ENCODE assay signal across 20 cellular contexts in genomic region chr6:100456178-100456880, GRCh38. TPM values are rescaled to one million over a fixed set of nuclear protein-coding genes. Genes with fewer than 3 reads are reported as not detected.
A peak's percentile ranks its signal among the peaks of the same experiment; 100 is the strongest.
DNase-seq lines count a peak whose midpoint lies in the region; ATAC-seq, FAIRE-seq and TF ChIP-seq lines count a peak whose summit lies in the region.
"Had no signal": no experiment of that assay in that cellular context is flagged by ENCODE, and none has a peak within 500 bp of the region (broad histone marks: within the 10 kb centered on the region; RNA-seq: fewer than 3 reads in every experiment).

No MANE protein-coding gene starts in this region.

- H2AFZ ChIP-seq in GM23248 = no peak overlapping the region

- H3K27me3 ChIP-seq in BJ (ENCODE audit: control insufficient read depth, insufficient read depth, low read length) = no peaks in the 10 kb centered on the region
- peaks cover 85% of the 10 kb centered on the region for H3K27me3 ChIP-seq in colonic mucosa
- peaks cover 88 to 89% of the 10 kb centered on the region in 2 donors for H3K27me3 ChIP-seq in mucosa of rectum (ENCODE audit: control insufficient read depth in 2 of 2, insufficient read depth in 2 of 2, low read length in 2 of 2)
- H3K27me3 ChIP-seq in GM23248 (replicated peaks; ENCODE audit: insufficient read depth) = no peaks in the 10 kb centered on the region

- H3F3A ChIP-seq in GM23248 (ENCODE audit: insufficient read depth) = no peaks in the 10 kb centered on the region

- intact Hi-C loops in colonic mucosa (cut with DNase I) (no loop called here), posterior vena cava (cut with DNase I) (no loop called here)

- H4K20me1 ChIP-seq in GM23248 (ENCODE audit: insufficient read depth) = no peaks in the 10 kb centered on the region

- CTCF ChIA-PET in BJ (lab: Yijun Ruan, JAX) = interaction anchor here (0.7 to 11.7 kb wide), 8 partner anchors 8 to 349 kb away, joined by 3 to 161 read pairs (median 6); no protein-coding TSS in a partner anchor

- no peaks in the 10 kb centered on the region for H3K4me1 ChIP-seq in colonic mucosa
- peaks cover 5 to 10% of the 10 kb centered on the region in 2 donors for H3K4me1 ChIP-seq in mucosa of rectum (ENCODE audit: control insufficient read depth in 2 of 2, insufficient read depth in 2 of 2, low read length in 2 of 2)
- no peaks in the 10 kb centered on the region for H3K4me1 ChIP-seq in GM23248 (ENCODE audit: insufficient read depth)

- POLR2A ChIA-PET in BJ (lab: Charles Lee) = interaction anchor here (0.6 to 2.0 kb wide), 5 partner anchors 9 to 280 kb away, joined by 3 to 9 read pairs (median 4); partner anchors contain the start of gene SIM1

- peak; percentile 68 for FAIRE-seq in GM19239 (lab: Jason Lieb, UNC)
- FAIRE-seq in H54 (lab: Jason Lieb, UNC) = no peak
- FAIRE-seq: frontal cortex had no signal

- no peaks in the 10 kb centered on the region for H3K9me2 ChIP-seq in GM23248 (ENCODE audit: insufficient read depth)

- TF ChIP-seq CTCF in BJ (IDR thresholded peaks at IDR 0.05; ENCODE audit: insufficient read depth, low read depth, low read length) (no peak), colonic mucosa (IDR thresholded peaks at IDR 0.05) (no peak)

- H3K4me3 ChIP-seq in BJ (ENCODE audit: low read depth, low read length) = peak overlapping the region; percentile 46
- peak overlapping the region; percentile 6 for H3K4me3 ChIP-seq in colonic mucosa
- H3K4me3 ChIP-seq in mucosa of rectum (ENCODE audit: low read length in 2 of 2) = peak overlapping the region; percentile 23 to 40
- no peak overlapping the region for H3K4me3 ChIP-seq in GM23248
- H3K4me3 ChIP-seq: right atrium auricular region, upper lobe of left lung had no signal

- no peak overlapping the region for H3K4me2 ChIP-seq in GM23248 (ENCODE audit: unreplicated experiment)

- H3K36me3 ChIP-seq in BJ (ENCODE audit: control insufficient read depth, insufficient read depth, low read length) = peaks cover 9% of the 10 kb centered on the region
- H3K36me3 ChIP-seq in colonic mucosa = no peaks in the 10 kb centered on the region
- no peaks in the 10 kb centered on the region for H3K36me3 ChIP-seq in mucosa of rectum (ENCODE audit: control insufficient read depth in 2 of 2, insufficient read depth in 2 of 2, low read length in 2 of 2)
- H3K36me3 ChIP-seq in GM23248 (ENCODE audit: low read depth) = no peaks in the 10 kb centered on the region
- H3K36me3 ChIP-seq: Peyer's patch, right atrium auricular region, upper lobe of left lung had no signal

- H3K9ac ChIP-seq in colonic mucosa (ENCODE audit: low read depth in 2 of 2, low read length in 2 of 2) (no peak overlapping the region), mucosa of rectum (ENCODE audit: low read depth in 1 of 2, low read length in 2 of 2) (no peak overlapping the region), GM23248 (no peak overlapping the region)

- H3K79me2 ChIP-seq in GM23248 (ENCODE audit: insufficient read depth) = no peaks in the 10 kb centered on the region

- H3K27ac ChIP-seq in colonic mucosa (no peak overlapping the region), mucosa of rectum (ENCODE audit: low read depth in 2 of 2, low read length in 2 of 2) (no peak overlapping the region), GM23248 (no peak overlapping the region)
- H3K27ac ChIP-seq: Peyer's patch, right atrium auricular region, upper lobe of left lung had no signal

- TF ChIP-seq POLR2A in H54 (IDR thresholded peaks at IDR 0.05; ENCODE audit: low read depth, low read length) = no peak

- no peaks in the 10 kb centered on the region for H3K9me3 ChIP-seq in colonic mucosa
- H3K9me3 ChIP-seq in mucosa of rectum (ENCODE audit: control insufficient read depth in 2 of 2, low read length in 2 of 2) = peaks cover 0 to 6% of the 10 kb centered on the region in 2 donors
- no peaks in the 10 kb centered on the region for H3K9me3 ChIP-seq in GM23248 (ENCODE audit: low read depth)
- H3K9me3 ChIP-seq: upper lobe of left lung had no signal

- no peak for ATAC-seq in GM21360 (IDR thresholded peaks at IDR 0.05; ENCODE audit: unreplicated experiment)
- ATAC-seq: T-cell had no signal

- no peak for DNase-seq in BJ (ENCODE audit: low read depth)
- no peak for DNase-seq in GM19239 (ENCODE audit: insufficient read length, low spot score)
- no peak for DNase-seq in colonic mucosa
- no peak for DNase-seq in posterior vena cava (ENCODE audit: low spot score)
- no peak for DNase-seq in H54 (ENCODE audit: insufficient read length, low spot score)
- DNase-seq in GM23248 = no peak
- DNase-seq: activated CD4-positive, alpha-beta T cell treated with anti-CD3 and anti-CD28 coated beads for 4 hours; C1 segment of cervical spinal cord; effector CD4-positive, alpha-beta T cell; NCI-H1417 treated with DMSO at 0.1 percent for 48 hours; NCI-H510A treated with DMSO at 0.1 percent for 48 hours; Peyer's patch; stimulated activated CD4-positive, alpha-beta T cell treated with anti-CD3 and anti-CD28 coated beads, Interleukin-4, amount 100 ng/mL, for 1 hour; T-cell had no signal

- in situ Hi-C loops in GM23248 (cut with MboI) = no loop called here

- WGBS in GM23248 (ENCODE audit: low coverage in 1 of 2, low lambda C conversion rate in 2 of 2, missing lambda C conversion rate in 2 of 2), 2 experiments = 87 to 90% methylated on average over 22 of the region's 22 CpGs

RNA-seq across cellular contexts. Expression of gene SIM1, which starts 8.4 kb away (rescaled TPM):
- polyA plus RNA-seq in BJ (2011; rRNA removed) (27.1 and 32.9 TPM in 2 replicates), GM23248 (2016; fragmentation: Nextera tagmentation; extraction: Ambion mirVana) (1.2 and 1.5 TPM in 2 replicates)
- 83.2 and 105 TPM in 2 replicates for polyA minus RNA-seq in BJ (2011; rRNA and poly(A)+ RNA removed)
- total RNA-seq in colonic mucosa (under 1 TPM in 1 of 2 donors, not detected in 1; 0.16 TPM), posterior vena cava (not detected)
- total RNA-seq in GM23248 (2014; rRNA removed; shearing (Covaris generic)) = 1.6 and 4.9 TPM in 2 replicates
- total RNA-seq: activated T-helper 2 cell treated with anti-CD3 and anti-CD28 coated beads, Interferon-gamma antibody, Interleukin-2, Interleukin-4, amounts not matched to agents 10 μg/mL and 5 μg/mL and 100 μg/mL, durations not matched to agents 14 hours and 24 hours and 36 hours; frontal cortex; right atrium auricular region; T-cell; upper lobe of left lung had no signal
